8 cellular contexts compared by ENCODE assay signal in the genomic region with DNA sequence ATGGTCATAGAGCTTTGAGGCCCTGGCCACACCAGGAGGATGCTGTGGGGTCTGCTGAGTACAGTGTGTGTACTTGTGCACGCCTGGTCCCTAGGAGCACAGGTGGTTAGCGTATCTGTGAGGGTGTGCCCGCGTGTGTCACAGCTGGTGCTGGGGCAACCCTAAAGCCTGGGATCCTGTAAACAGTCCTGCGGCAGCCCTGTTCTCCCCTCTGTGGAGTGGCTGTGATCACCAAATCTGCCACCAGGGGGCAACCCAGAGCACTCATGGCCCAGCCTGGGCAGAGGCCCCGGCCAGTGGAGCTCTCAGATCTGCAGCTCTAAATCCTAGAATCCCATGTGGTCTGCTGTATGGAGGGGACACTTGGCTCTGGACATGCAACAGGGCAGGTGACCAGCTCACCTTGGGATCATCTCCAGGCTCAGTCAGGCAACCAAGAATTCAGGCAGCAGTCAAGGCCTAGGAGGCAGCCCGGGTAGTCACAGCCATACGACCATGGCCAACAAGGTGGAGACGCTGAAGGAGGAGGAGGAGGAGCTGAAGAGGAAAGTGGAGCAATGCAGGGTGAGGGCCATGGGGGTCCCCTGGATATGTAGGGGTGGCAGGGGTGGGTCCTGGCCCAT. TPM values are rescaled to one million over a fixed set of nuclear protein-coding genes. Genes with fewer than 3 reads are reported as not detected.
DNase-seq lines count a peak whose midpoint lies in the region; ATAC-seq and TF ChIP-seq lines count a peak whose summit lies in the region.

No MANE protein-coding gene starts in this region.

- H3K23ac ChIP-seq in trophoblast cell (ENCODE audit: low read length): no peak overlapping the region

- H3K9ac ChIP-seq in SK-N-SH (no peak overlapping the region), trophoblast cell (ENCODE audit: low read length) (no peak overlapping the region)

- TF ChIP-seq EP300 in SK-N-SH (IDR thresholded peaks at IDR 0.05; ENCODE audit: borderline replicate concordance in 1 of 2, low read depth in 1 of 2, low read length in 1 of 2): no peak

- H3K18ac ChIP-seq in trophoblast cell (ENCODE audit: low read length): peak overlapping the region; percentile 7

- CTCF ChIA-PET in SK-N-SH (lab: Yijun Ruan, JAX): interaction anchor here (0.5 to 34.3 kb wide), 36 partner anchors 13 to 220 kb away, joined by 3 to 898 read pairs (median 5); partner anchors contain the start of genes GGA1, LGALS1, NOL12 and PDXP

- no peak overlapping the region for H4K12ac ChIP-seq in trophoblast cell (ENCODE audit: low read depth, low read length)

- H3K4ac ChIP-seq in trophoblast cell (ENCODE audit: low read depth, low read length): no peak overlapping the region

- WGBS in SK-N-SH (ENCODE audit: low lambda C conversion rate): 48% methylated on average over 6 of the region's 9 CpGs
- WGBS in trophoblast cell (ENCODE audit: extremely low coverage, insufficient coverage, insufficient read length): no CpG with 5 or more reads among the region's 9 CpGs

- TF ChIP-seq RAD21 in SK-N-SH (IDR thresholded peaks at IDR 0.05; ENCODE audit: low read length): peak; percentile 76

- no peak overlapping the region for H2BK120ac ChIP-seq in trophoblast cell (ENCODE audit: insufficient read depth, low read length, poor library complexity)

- H3K36me3 ChIP-seq in SK-N-SH (replicated peaks in 1 of 2; ENCODE audit: control insufficient read depth in 1 of 2, insufficient read depth in 2 of 2, low read length in 1 of 2): peaks cover 8 to 9% of the 10 kb centered on the region in 2 experiments
- peaks cover 56 to 60% of the 10 kb centered on the region in 2 experiments for H3K36me3 ChIP-seq in trophoblast cell (ENCODE audit: control insufficient read depth in 1 of 2, insufficient read depth in 2 of 2, low read length in 2 of 2)
- H3K36me3 ChIP-seq in upper lobe of right lung: peaks cover 4% of the 10 kb centered on the region

- ATAC-seq in upper lobe of right lung: peak; percentile 83

- 0 out of 2 replicates have a peak overlapping the region, but pooled peaks have one; percentile 33 for H3K4me2 ChIP-seq in SK-N-SH
- no peak overlapping the region for H3K4me2 ChIP-seq in trophoblast cell (ENCODE audit: low read length)

- H3K4me3 ChIP-seq in SK-N-SH (ENCODE audit: low read depth in 2 of 2, low read length in 1 of 2) (peak overlapping the region in 1 of 2 experiments; percentile 42; a peak in 1 of 4 replicates), trophoblast cell (ENCODE audit: low read depth, low read length) (no peak overlapping the region), upper lobe of right lung (no peak overlapping the region)

- no peaks in the 10 kb centered on the region for H3K9me3 ChIP-seq in SK-N-SH
- H3K9me3 ChIP-seq in trophoblast cell (ENCODE audit: insufficient read depth, low read depth, low read length): peaks cover 3% of the 10 kb centered on the region
- H3K9me3 ChIP-seq in upper lobe of right lung: no peaks in the 10 kb centered on the region

- H3K79me2 ChIP-seq in SK-N-SH (ENCODE audit: insufficient read depth) (peaks cover 7% of the 10 kb centered on the region; the same call in 1 of the 2 replicates), trophoblast cell (ENCODE audit: control insufficient read depth, insufficient read depth, low read length, poor library complexity) (peaks cover 9% of the 10 kb centered on the region)

- peaks cover 19% of the 10 kb centered on the region for H3K79me1 ChIP-seq in trophoblast cell (ENCODE audit: low read length)

- TF ChIP-seq CTCF in SK-N-SH (IDR thresholded peaks at IDR 0.05) (peak; percentile 90), upper lobe of right lung (IDR thresholded peaks at IDR 0.05) (peak; percentile 95)

- H4K91ac ChIP-seq in trophoblast cell (ENCODE audit: low read depth, low read length): no peak overlapping the region

- H3K9me2 ChIP-seq in SK-N-SH: no peaks in the 10 kb centered on the region

- intact Hi-C loops in upper lobe of right lung (cut with DNase I): loop anchor here (10.0 kb wide), 1 partner anchor 141 kb away; no protein-coding TSS in a partner anchor

- no peak overlapping the region for H2BK12ac ChIP-seq in trophoblast cell (ENCODE audit: low read length)

- H3K14ac ChIP-seq in trophoblast cell (ENCODE audit: low read length): no peak overlapping the region

- H3K27ac ChIP-seq in SK-N-SH (ENCODE audit: low read depth in 2 of 2, low read length in 1 of 2) (no peak overlapping the region; a peak in 1 of 4 replicates), trophoblast cell (ENCODE audit: low read depth, low read length) (no peak overlapping the region), upper lobe of right lung (no peak overlapping the region)

- H3K27me3 ChIP-seq in SK-N-SH (ENCODE audit: insufficient read depth) (no peaks in the 10 kb centered on the region), trophoblast cell (ENCODE audit: insufficient read depth, low read length) (no peaks in the 10 kb centered on the region), upper lobe of right lung (no peaks in the 10 kb centered on the region)

- 0 out of 2 replicates have a peak, but pooled peaks cover 4% of the 10 kb centered on the region for H4K20me1 ChIP-seq in SK-N-SH (ENCODE audit: insufficient read depth)

- H2AK5ac ChIP-seq in trophoblast cell (ENCODE audit: low read length): no peak overlapping the region

- peaks cover 4% of the 10 kb centered on the region for H3F3A ChIP-seq in SK-N-SH (replicated peaks; ENCODE audit: insufficient read depth)

- H2AFZ ChIP-seq in SK-N-SH (ENCODE audit: low read depth): no peak overlapping the region
- H2AFZ ChIP-seq in trophoblast cell (ENCODE audit: insufficient read depth, low read length, poor library complexity): no peak overlapping the region

- no peak overlapping the region for H2BK5ac ChIP-seq in trophoblast cell (ENCODE audit: low read depth, low read length, poor library complexity)

- H4K8ac ChIP-seq in trophoblast cell (ENCODE audit: low read depth, low read length): no peak overlapping the region

- peaks cover 4 to 26% of the 10 kb centered on the region in 2 experiments; a peak in 2 of 4 replicates for H3K4me1 ChIP-seq in SK-N-SH (ENCODE audit: control insufficient read depth in 1 of 2, insufficient read depth in 2 of 2, low read depth in 1 of 2, low read length in 1 of 2)
- peaks cover 19 to 23% of the 10 kb centered on the region in 2 experiments for H3K4me1 ChIP-seq in trophoblast cell (ENCODE audit: control insufficient read depth in 1 of 2, insufficient read depth in 2 of 2, low read length in 2 of 2)
- H3K4me1 ChIP-seq in upper lobe of right lung: peaks cover 19% of the 10 kb centered on the region

- DNase-seq in DMS79 treated with DMSO at 0.1 percent for 48 hours (lab: John Stamatoyannopoulos, UW): peak; percentile 27
- no peak for DNase-seq in DMS79 (lab: John Stamatoyannopoulos, UW)
- DNase-seq in HuH-7.5 (ENCODE audit: low spot score): peak; percentile 94
- DNase-seq in SK-N-SH: peak; percentile 91
- DNase-seq in activated naive CD4-positive, alpha-beta T cell (lab: John Stamatoyannopoulos, UW): peak; percentile 81 to 90 (median 87)
- DNase-seq in globus pallidus (ENCODE audit: low spot score): peak; percentile 67
- peak; percentile 72 to 91 for DNase-seq in trophoblast cell
- DNase-seq in upper lobe of right lung: peak; percentile 90

- POLR2A ChIA-PET in SK-N-SH (lab: Yijun Ruan, JAX): interaction anchor here (0.5 to 2.7 kb wide), 10 partner anchors 8 to 43 kb away, joined by 3 to 21 read pairs (median 4); partner anchors contain the start of genes NOL12 and PDXP

TF ChIP-seq in SK-N-SH, 30 proteins besides CTCF, POLR2A, EP300 and RAD21:
- TF ChIP-seq RCOR1 (IDR thresholded peaks at IDR 0.05; ENCODE audit: low read length) (no peak), SMC3 (IDR thresholded peaks at IDR 0.05; ENCODE audit: low read depth, low read length) (peak; percentile 89)

RNA-seq across cellular contexts. Expression of gene SH3BP1, which starts 3.9 kb away (rescaled TPM):
- 8.6 and 8.9 TPM in 2 replicates for polyA plus RNA-seq in SK-N-SH (2012; rRNA removed)
- polyA plus RNA-seq in SK-N-SH (2012; cell fraction: cytosol; rRNA removed): 5.9 and 10.2 TPM in 2 replicates
- 28.2 and 29.7 TPM in 2 replicates for polyA plus RNA-seq in SK-N-SH (2012; cell fraction: nucleus; rRNA removed)
- 34.1 and 35.7 TPM in 2 replicates for polyA plus RNA-seq in trophoblast cell (2013)
- 28.3 TPM for total RNA-seq in upper lobe of right lung

RNA-seq across cellular contexts. Expression of gene PDXP, which starts 15.2 kb away (rescaled TPM):
- polyA plus RNA-seq in SK-N-SH (2012; rRNA removed): 22.5 and 24.5 TPM in 2 replicates
- polyA plus RNA-seq in SK-N-SH (2012; cell fraction: cytosol; rRNA removed): 13.3 and 20.5 TPM in 2 replicates
- polyA plus RNA-seq in SK-N-SH (2012; cell fraction: nucleus; rRNA removed): 7.5 and 7.9 TPM in 2 replicates
- 5.5 and 5.8 TPM in 2 replicates for polyA plus RNA-seq in trophoblast cell (2013)
- total RNA-seq in upper lobe of right lung: 6.1 TPM

RNA-seq across cellular contexts. Expression of gene LGALS1, which starts 32.1 kb away (rescaled TPM):
- 9,680 and 12,045 TPM in 2 replicates for polyA plus RNA-seq in SK-N-SH (2012; rRNA removed)
- 4,725 and 6,471 TPM in 2 replicates for polyA plus RNA-seq in SK-N-SH (2012; cell fraction: cytosol; rRNA removed)
- polyA plus RNA-seq in SK-N-SH (2012; cell fraction: nucleus; rRNA removed): 4,064 and 4,989 TPM in 2 replicates
- polyA plus RNA-seq in trophoblast cell (2013): 6.6 and 7.0 TPM in 2 replicates
- total RNA-seq in upper lobe of right lung: 340 TPM

RNA-seq across cellular contexts. Expression of gene GGA1, which starts 34.7 kb away (rescaled TPM):
- 81.1 and 99.4 TPM in 2 replicates for polyA plus RNA-seq in SK-N-SH (2012; rRNA removed)
- 26.3 and 38.0 TPM in 2 replicates for polyA plus RNA-seq in SK-N-SH (2012; cell fraction: cytosol; rRNA removed)
- 424 and 495 TPM in 2 replicates for polyA plus RNA-seq in SK-N-SH (2012; cell fraction: nucleus; rRNA removed)
- 31.8 and 32.0 TPM in 2 replicates for polyA plus RNA-seq in trophoblast cell (2013)
- total RNA-seq in upper lobe of right lung: 64.4 TPM

RNA-seq across cellular contexts. Expression of gene NOL12, which starts 42.8 kb away (rescaled TPM):
- 48.2 and 52.2 TPM in 2 replicates for polyA plus RNA-seq in SK-N-SH (2012; rRNA removed)
- 40.0 and 45.5 TPM in 2 replicates for polyA plus RNA-seq in SK-N-SH (2012; cell fraction: cytosol; rRNA removed)
- 141 and 151 TPM in 2 replicates for polyA plus RNA-seq in SK-N-SH (2012; cell fraction: nucleus; rRNA removed)
- 17.0 and 18.8 TPM in 2 replicates for polyA plus RNA-seq in trophoblast cell (2013)
- 21.6 TPM for total RNA-seq in upper lobe of right lung
